18 cellular contexts compared by ENCODE assay signal in genomic region chr14:105124837-105125222, GRCh38. TPM values are rescaled to one million over a fixed set of nuclear protein-coding genes. Genes with fewer than 3 reads are reported as not detected.
"Had no signal": no experiment of that assay in that cellular context is flagged by ENCODE, and none has a peak within 500 bp of the region (broad histone marks: within the 10 kb centered on the region; RNA-seq: fewer than 3 reads in every experiment).

No MANE protein-coding gene starts in this region.

- H3K27ac Mint-ChIP-seq: stimulated activated naive B cell treated with anti-CD40 and anti-IgM and Interleukin-4, amounts not matched to agents 10 μg/mL and 1 μg/mL and 100 μg/mL, for 72 hours had no signal

- H3K4me3 Mint-ChIP-seq: activated T-cell treated with anti-CD3 and anti-CD28 coated beads, Interleukin-2, amount 50 U/mL, for 4 hours; neural crest cell; stimulated activated naive B cell treated with anti-CD40 and anti-IgM and Interleukin-4, amounts not matched to agents 10 μg/mL and 1 μg/mL and 100 μg/mL, for 72 hours had no signal

- DNase-seq: activated CD4-positive, alpha-beta T cell treated with anti-CD3 and anti-CD28 coated beads for 1 hour; activated effector memory CD4-positive, alpha-beta T cell treated with Interleukin-2 at 50 U/mL for 16 hours; activated naive CD4-positive, alpha-beta T cell treated with anti-CD3 and anti-CD28 coated beads, Interleukin-2, amount 50 U/mL, for 16 hours; activated T-cell treated with anti-CD3 and anti-CD28 coated beads, Interleukin-2, amount 50 U/mL, for 4 hours; effector CD8-positive, alpha-beta T cell; kidney; left lung; spleen; stimulated activated CD4-positive, alpha-beta T cell treated with anti-CD3 and anti-CD28 coated beads, Interleukin-4, amount 100 ng/mL, for 4 hours; stimulated activated naive B cell treated with anti-CD40 and anti-IgM and Interleukin-4, amounts not matched to agents 10 μg/mL and 1 μg/mL and 100 μg/mL, for 72 hours; T-helper 2 cell; thyroid gland; WERI-Rb-1 had no signal

- H3K4me3 ChIP-seq: gastroesophageal sphincter, heart left ventricle, left lung, pancreas, spleen, thyroid gland had no signal

- ATAC-seq: esophagus mucosa; gastroesophageal sphincter; heart left ventricle; left lung; pancreas; stimulated activated naive B cell treated with anti-CD40 and anti-IgM and Interleukin-4, amounts not matched to agents 10 μg/mL and 1 μg/mL and 100 μg/mL, for 72 hours had no signal

- H3K9me3 ChIP-seq: pancreas, thyroid gland had no signal

- H3K36me3 ChIP-seq: gastroesophageal sphincter, heart left ventricle, left lung, pancreas, spleen, thyroid gland, WERI-Rb-1 had no signal

- H3K4me1 ChIP-seq: heart left ventricle, left lung, pancreas, spleen, thyroid gland had no signal

- H3K27me3 ChIP-seq: pancreas, thyroid gland had no signal

- H3K27ac ChIP-seq: gastroesophageal sphincter, heart left ventricle, left lung, pancreas, spleen, thyroid gland, WERI-Rb-1 had no signal

RNA-seq across cellular contexts. Expression of gene GPR132, which starts 59.6 kb away (rescaled TPM):
- total RNA-seq: neural crest cell had no signal
